In genomic region chr7:135490783-135491182, GRCh38 we compare ENCODE assay signal across 17 cellular contexts. TPM values are rescaled to one million over a fixed set of nuclear protein-coding genes. Genes with fewer than 3 reads are reported as not detected.
A peak's percentile ranks its signal among the peaks of the same experiment; 100 is the strongest.
DNase-seq lines count a peak whose midpoint lies in the region; ATAC-seq and TF ChIP-seq lines count a peak whose summit lies in the region.
"Had no signal": no experiment of that assay in that cellular context is flagged by ENCODE, and none has a peak within 500 bp of the region (broad histone marks: within the 10 kb centered on the region; RNA-seq: fewer than 3 reads in every experiment).

No MANE protein-coding gene starts in this region.

- H3K4me3 ChIP-seq in PC-3 (ENCODE audit: low read length) = no peak overlapping the region
- H3K4me3 ChIP-seq in choroid plexus epithelial cell (ENCODE audit: low read depth, low read length) = no peak overlapping the region
- H3K4me3 ChIP-seq: HAP-1, spleen had no signal

- no TSS peak for BruUV-seq in PC-3 (replicated peaks; lab: Mats Ljungman, UMichigan)

- TF ChIP-seq CTCF in PC-3 (conservative IDR thresholded peaks at IDR 0.05; ENCODE audit: low read depth, low read length) = no peak
- TF ChIP-seq CTCF in choroid plexus epithelial cell (conservative IDR thresholded peaks at IDR 0.05; ENCODE audit: low read depth, low read length) = no peak
- TF ChIP-seq CTCF in omental fat pad (IDR thresholded peaks at IDR 0.05) = no peak

- H3K36me3 ChIP-seq in PC-3 (ENCODE audit: low read depth, low read length) = no peaks in the 10 kb centered on the region
- H3K36me3 ChIP-seq: HAP-1 had no signal

- H3K27ac ChIP-seq in PC-3 (ENCODE audit: low read length) = no peak overlapping the region
- H3K27ac ChIP-seq: spleen had no signal

- peaks cover 92% of the 10 kb centered on the region for H3K79me2 ChIP-seq in PC-3 (ENCODE audit: low read length)

- intact Hi-C loops in PC-3 (cut with micrococcal nuclease) (no loop called here), sciatic nerve (cut with DNase I) (no loop called here)

- H3K9me2 ChIP-seq in PC-3 (replicated peaks; ENCODE audit: low read length) = no peaks in the 10 kb centered on the region

- 0 out of 2 replicates have a peak, but pooled peaks cover 15% of the 10 kb centered on the region for H4K20me1 ChIP-seq in PC-3 (ENCODE audit: low read length)

- POLR2A ChIA-PET in PC-3 (lab: Charles Lee; ENCODE audit: unreplicated experiment) = no interaction called here

- H3K27me3 ChIP-seq in PC-3 (ENCODE audit: low read length) = no peaks in the 10 kb centered on the region
- H3K27me3 ChIP-seq: spleen had no signal

- peaks cover 8% of the 10 kb centered on the region for H3K4me1 ChIP-seq in PC-3 (ENCODE audit: insufficient read depth, low read length)

- H3F3A ChIP-seq in PC-3 (ENCODE audit: low read length, unreplicated experiment) = no peaks in the 10 kb centered on the region

- DNase-seq in HK-2 (ENCODE audit: unreplicated experiment) (peak; percentile 11), PC-3 (peak; percentile 66), choroid plexus epithelial cell (ENCODE audit: low read depth) (peak; percentile 33), omental fat pad (ENCODE audit: low spot score) (no peak), sciatic nerve (ENCODE audit: low spot score) (no peak), globus pallidus (ENCODE audit: low spot score) (no peak)
- DNase-seq in activated CD4-positive, alpha-beta T cell treated with anti-CD3 and anti-CD28 coated beads, Interleukin-2, amount 50 U/mL, for 1 hour = no peak
- DNase-seq: activated CD4-positive, alpha-beta T cell treated with anti-CD3 and anti-CD28 coated beads, Interleukin-2, amount 50 U/mL, for 48 hours; activated effector memory CD4-positive, alpha-beta T cell treated with anti-CD3 and anti-CD28 coated beads, Interleukin-2, amount 50 U/mL, for 16 hours; CD4-positive, alpha-beta memory T cell; central memory CD4-positive, alpha-beta T cell; NCI-H1092; NCI-H446 treated with DMSO at 0.1 percent for 48 hours; spleen had no signal

- CTCF ChIA-PET in PC-3 (lab: Charles Lee) = no interaction called here

- no peak overlapping the region for H2AFZ ChIP-seq in PC-3 (ENCODE audit: low read length)

- ATAC-seq in PC-3 (peak; percentile 42; the same call in 1 of the 2 replicates), omental fat pad (ENCODE audit: low FRiP score) (peak; percentile 58), sciatic nerve (no peak)
- ATAC-seq: esophagus mucosa, Panc1 had no signal

- no peak overlapping the region for H3K9ac ChIP-seq in PC-3 (ENCODE audit: low read length)

- H3K9me3 ChIP-seq in PC-3 (ENCODE audit: low read length) = no peaks in the 10 kb centered on the region
- H3K9me3 ChIP-seq: HAP-1, spleen had no signal

- H3K4me2 ChIP-seq in PC-3 (ENCODE audit: low read length) = no peak overlapping the region

RNA-seq across cellular contexts. Expression of gene CNOT4, which starts 19.1 kb away (rescaled TPM):
- total RNA-seq in PC-3 (2014; rRNA removed) (8.4 and 9.7 TPM in 2 replicates), omental fat pad (10 to 100 TPM; 19.8 to 21.8 (median 20.2) TPM), sciatic nerve (42.9 TPM)

Comparison
In these comparisons a context has a peak if more than half of its experiments do, and no peak if none do; other contexts are left out.
1. DNase-seq: peak in HK-2 (single experiment), PC-3 (single experiment) and choroid plexus epithelial cell (single experiment); none in omental fat pad (single experiment), sciatic nerve (single experiment), globus pallidus (single experiment) and activated CD4-positive, alpha-beta T cell treated with anti-CD3 and anti-CD28 coated beads, Interleukin-2, amount 50 U/mL, for 1 hour (single experiment).